Comparison of ENCODE assay signal across 8 cellular contexts in genomic region chr6:70166088-70166958, GRCh38.
DNase-seq lines count a peak whose midpoint lies in the region; ATAC-seq, FAIRE-seq and TF ChIP-seq lines count a peak whose summit lies in the region.

No MANE protein-coding gene starts in this region.

- TF ChIP-seq CTCF in BE2C (IDR thresholded peaks at IDR 0.05; ENCODE audit: low read depth, low read length): peak; percentile 92

- no peaks in the 10 kb centered on the region for H3K9me3 ChIP-seq in BE2C

- H3K4me3 Mint-ChIP-seq in activated T-cell treated with anti-CD3 and anti-CD28 coated beads, Interleukin-2, amount 50 U/mL, for 72 hours: peak overlapping the region; percentile 25 to 57
- no peak overlapping the region for H3K4me3 Mint-ChIP-seq in immature natural killer cell

- H3K4me1 Mint-ChIP-seq in activated T-cell treated with anti-CD3 and anti-CD28 coated beads, Interleukin-2, amount 50 U/mL, for 72 hours (ENCODE audit: low read depth): peaks cover 5% of the 10 kb centered on the region
- H3K4me1 Mint-ChIP-seq in immature natural killer cell: no peaks in the 10 kb centered on the region

- H3K4me3 ChIP-seq in BE2C (ENCODE audit: low read depth, low read length): peak overlapping the region; percentile 68

- no peaks in the 10 kb centered on the region for H3K27me3 ChIP-seq in BE2C

- peak; percentile 78 for DNase-seq in BE2C
- peak; percentile 1 for DNase-seq in GM18507 (ENCODE audit: extremely low spot score, insufficient read length, low read depth)
- DNase-seq in NCI-H2171 treated with DMSO at 0.1 percent for 48 hours (lab: John Stamatoyannopoulos, UW): peak; percentile 69
- peak; percentile 29 to 47 for DNase-seq in activated T-cell treated with anti-CD3 and anti-CD28 coated beads, Interleukin-2, amount 50 U/mL, for 72 hours
- DNase-seq in left cardiac atrium: peak; percentile 44
- DNase-seq in putamen (ENCODE audit: low spot score): peak; percentile 43
- DNase-seq in immature natural killer cell: no peak

- intact Hi-C loops in left cardiac atrium (cut with DNase I): no loop called here

- peaks cover 40% of the 10 kb centered on the region for H3K27me3 Mint-ChIP-seq in activated T-cell treated with anti-CD3 and anti-CD28 coated beads, Interleukin-2, amount 50 U/mL, for 72 hours (ENCODE audit: low read depth)
- H3K27me3 Mint-ChIP-seq in immature natural killer cell (ENCODE audit: low read depth in 3 of 3): peaks cover 0 to 3% (median 2%) of the 10 kb centered on the region in 3 donors

- no peak overlapping the region for H3K27ac Mint-ChIP-seq in activated T-cell treated with anti-CD3 and anti-CD28 coated beads, Interleukin-2, amount 50 U/mL, for 72 hours
- no peak overlapping the region for H3K27ac Mint-ChIP-seq in immature natural killer cell

- H3K36me3 ChIP-seq in BE2C: no peaks in the 10 kb centered on the region

- no peaks in the 10 kb centered on the region for H3K9me3 Mint-ChIP-seq in activated T-cell treated with anti-CD3 and anti-CD28 coated beads, Interleukin-2, amount 50 U/mL, for 72 hours
- H3K9me3 Mint-ChIP-seq in immature natural killer cell: peaks cover 0 to 11% (median 0%) of the 10 kb centered on the region in 6 donors

- H3K4me1 ChIP-seq in BE2C: 0 out of 2 replicates have a peak, but pooled peaks cover 2% of the 10 kb centered on the region

- peak; percentile 81 for FAIRE-seq in GM18507 (lab: Jason Lieb, UNC)

- ATAC-seq in HG02938 (IDR thresholded peaks at IDR 0.05; ENCODE audit: unreplicated experiment) (peak; percentile 93), left cardiac atrium (peak; percentile 65 to 73)
- peak; percentile 67 to 74 for ATAC-seq in activated T-cell treated with anti-CD3 and anti-CD28 coated beads, Interleukin-2, amount 50 U/mL, for 72 hours (replicated peaks in 1 of 2)

- no peaks in the 10 kb centered on the region for H3K36me3 Mint-ChIP-seq in activated T-cell treated with anti-CD3 and anti-CD28 coated beads, Interleukin-2, amount 50 U/mL, for 72 hours (ENCODE audit: insufficient read depth in 2 of 2)
- H3K36me3 Mint-ChIP-seq in immature natural killer cell: no peaks in the 10 kb centered on the region

Comparison
In these comparisons a context has a peak if more than half of its experiments do, and no peak if none do; other contexts are left out.
1. DNase-seq: peak in BE2C (single experiment), GM18507 (single experiment), NCI-H2171 treated with DMSO at 0.1 percent for 48 hours (single experiment), activated T-cell treated with anti-CD3 and anti-CD28 coated beads, Interleukin-2, amount 50 U/mL, for 72 hours (2 of 2), left cardiac atrium (single experiment) and putamen (single experiment); none in immature natural killer cell (0 of 3).
2. H3K4me3 Mint-ChIP-seq: peak in activated T-cell treated with anti-CD3 and anti-CD28 coated beads, Interleukin-2, amount 50 U/mL, for 72 hours (2 of 2); none in immature natural killer cell (0 of 5).
3. Peak in every context shown above with its lines, with median percentiles within 50 percentile points of each other: ATAC-seq.